ENCODE assay signal across 9 cellular contexts in genomic region chr14:89221109-89221508, GRCh38.
DNase-seq lines count a peak whose midpoint lies in the region; ATAC-seq and TF ChIP-seq lines count a peak whose summit lies in the region.
"Had no signal": no experiment of that assay in that cellular context is flagged by ENCODE, and none has a peak within 500 bp of the region (broad histone marks: within the 10 kb centered on the region; RNA-seq: fewer than 3 reads in every experiment).

No MANE protein-coding gene starts in this region.

- peak; percentile 62 to 76 for ATAC-seq in natural killer cell treated with Interleukin-12 subunit alpha and Interleukin-12 subunit beta and Interleukin-15 and Interleukin-18, amount 100 ng/mL, for 72 hours

- H3K23ac ChIP-seq in neuronal stem cell (ENCODE audit: low read depth, low read length, poor library complexity) = no peak overlapping the region

- no peaks in the 10 kb centered on the region for H3K36me3 ChIP-seq in neuronal stem cell (replicated peaks in 1 of 2; ENCODE audit: control insufficient read depth in 2 of 2, insufficient read depth in 2 of 2, low read length in 2 of 2)
- H3K36me3 ChIP-seq in suprapubic skin = peaks cover 9% of the 10 kb centered on the region

- peak; percentile 67 for DNase-seq in G401 (ENCODE audit: low spot score)
- DNase-seq in NCI-H2107 treated with DMSO at 0.1 percent for 48 hours (lab: John Stamatoyannopoulos, UW; ENCODE audit: unreplicated experiment) = peak; percentile 99
- DNase-seq in chondrocyte (ENCODE audit: low spot score) = no peak
- DNase-seq in natural killer cell treated with Interleukin-12 subunit alpha and Interleukin-12 subunit beta and Interleukin-15 and Interleukin-18, amount 100 ng/mL, for 72 hours (ENCODE audit: low spot score) = no peak
- DNase-seq in neuronal stem cell (ENCODE audit: low spot score) = no peak
- no peak for DNase-seq in COLO829 (ENCODE audit: low spot score)
- DNase-seq in suprapubic skin (ENCODE audit: low spot score in 2 of 2) = no peak
- no peak for DNase-seq in activated gamma-delta T cell (lab: John Stamatoyannopoulos, UW)

- no peaks in the 10 kb centered on the region for H3K9me3 ChIP-seq in neuronal stem cell (replicated peaks in 1 of 2; ENCODE audit: control insufficient read depth in 2 of 2, insufficient read depth in 1 of 2, low read depth in 1 of 2, low read length in 2 of 2)
- no peaks in the 10 kb centered on the region for H3K9me3 ChIP-seq in suprapubic skin
- H3K9me3 ChIP-seq: esophagus muscularis mucosa had no signal

- TF ChIP-seq EP300 in suprapubic skin (IDR thresholded peaks at IDR 0.05) = no peak

- H4K8ac ChIP-seq in neuronal stem cell (ENCODE audit: low read depth, low read length) = no peak overlapping the region

- no peaks in the 10 kb centered on the region for H3K27me3 Mint-ChIP-seq in chondrocyte (ENCODE audit: low read depth)
- no peaks in the 10 kb centered on the region for H3K27me3 Mint-ChIP-seq in natural killer cell treated with Interleukin-12 subunit alpha and Interleukin-12 subunit beta and Interleukin-15 and Interleukin-18, amount 100 ng/mL, for 72 hours

- no peak overlapping the region for H2BK12ac ChIP-seq in neuronal stem cell (ENCODE audit: low read length)

- H3K18ac ChIP-seq in neuronal stem cell (ENCODE audit: low read length) = no peak overlapping the region

- H3K79me1 ChIP-seq in neuronal stem cell (ENCODE audit: low read depth, low read length) = peaks cover 3% of the 10 kb centered on the region

- WGBS in neuronal stem cell (ENCODE audit: extremely low coverage in 2 of 2, insufficient read length in 2 of 2, insufficient replicate concordance in 1 of 2), 2 donors = no CpG with 5 or more reads among the region's 3 CpGs
- WGBS in suprapubic skin = 13% methylated on average over 3 of the region's 3 CpGs

- no peak overlapping the region for H2AFZ ChIP-seq in neuronal stem cell (ENCODE audit: low read length)

- peaks cover 10% of the 10 kb centered on the region for H3K36me3 Mint-ChIP-seq in chondrocyte (ENCODE audit: low read depth)
- peaks cover 10% of the 10 kb centered on the region for H3K36me3 Mint-ChIP-seq in natural killer cell treated with Interleukin-12 subunit alpha and Interleukin-12 subunit beta and Interleukin-15 and Interleukin-18, amount 100 ng/mL, for 72 hours

- TF ChIP-seq POLR2A in suprapubic skin (IDR thresholded peaks at IDR 0.05) = no peak

- no peak for TF ChIP-seq CTCF in chondrocyte (IDR thresholded peaks at IDR 0.05)
- no peak for TF ChIP-seq CTCF in suprapubic skin (IDR thresholded peaks at IDR 0.05)

- H3K4me1 ChIP-seq in neuronal stem cell (ENCODE audit: control insufficient read depth in 2 of 2, insufficient read depth in 1 of 2, low read depth in 1 of 2, low read length in 2 of 2) = peaks cover 0 to 2% of the 10 kb centered on the region in 2 donors
- H3K4me1 ChIP-seq in suprapubic skin = peaks cover 22% of the 10 kb centered on the region

- H3K4ac ChIP-seq in neuronal stem cell (ENCODE audit: low read length) = no peak overlapping the region

- H2AK5ac ChIP-seq in neuronal stem cell (ENCODE audit: low read depth, low read length) = no peak overlapping the region

- H2BK120ac ChIP-seq in neuronal stem cell (ENCODE audit: low read depth, low read length) = no peak overlapping the region

- no peak overlapping the region for H3K14ac ChIP-seq in neuronal stem cell (ENCODE audit: low read length)

- H4K91ac ChIP-seq in neuronal stem cell (ENCODE audit: low read depth, low read length, poor library complexity) = no peak overlapping the region

- in situ Hi-C loops in G401 (cut with HindIII; ENCODE audit: low sequenced_read_pairs) = no loop called here

- H3K27ac Mint-ChIP-seq in chondrocyte (ENCODE audit: unreplicated experiment) = peak overlapping the region; percentile 86
- H3K27ac Mint-ChIP-seq in natural killer cell treated with Interleukin-12 subunit alpha and Interleukin-12 subunit beta and Interleukin-15 and Interleukin-18, amount 100 ng/mL, for 72 hours = peak overlapping the region; percentile 52 to 76

- H3K4me3 ChIP-seq in neuronal stem cell (ENCODE audit: low read length in 2 of 2) (no peak overlapping the region), suprapubic skin (no peak overlapping the region)
- H3K4me3 ChIP-seq: esophagus muscularis mucosa had no signal

- H3K27ac ChIP-seq in neuronal stem cell (replicated peaks; ENCODE audit: low read length) (no peak overlapping the region), suprapubic skin (no peak overlapping the region)

- no peak overlapping the region for H2BK5ac ChIP-seq in neuronal stem cell (ENCODE audit: low read length)

- no peak overlapping the region for H3K4me2 ChIP-seq in neuronal stem cell (ENCODE audit: insufficient read depth, low read length, poor library complexity, severe bottlenecking)

- no peak overlapping the region for H3K4me3 Mint-ChIP-seq in chondrocyte (ENCODE audit: unreplicated experiment)
- H3K4me3 Mint-ChIP-seq in natural killer cell treated with Interleukin-12 subunit alpha and Interleukin-12 subunit beta and Interleukin-15 and Interleukin-18, amount 100 ng/mL, for 72 hours = no peak overlapping the region

- no peaks in the 10 kb centered on the region for H3K27me3 ChIP-seq in neuronal stem cell (ENCODE audit: control insufficient read depth in 3 of 3, insufficient read depth in 3 of 3, low read depth in 1 of 3, low read length in 3 of 3)
- no peaks in the 10 kb centered on the region for H3K27me3 ChIP-seq in suprapubic skin
- H3K27me3 ChIP-seq: esophagus muscularis mucosa had no signal

- no peaks in the 10 kb centered on the region for H3K9me3 Mint-ChIP-seq in chondrocyte (ENCODE audit: low read depth)
- H3K9me3 Mint-ChIP-seq in natural killer cell treated with Interleukin-12 subunit alpha and Interleukin-12 subunit beta and Interleukin-15 and Interleukin-18, amount 100 ng/mL, for 72 hours = no peaks in the 10 kb centered on the region

- peaks cover 28% of the 10 kb centered on the region for H3K4me1 Mint-ChIP-seq in chondrocyte (ENCODE audit: low read depth)
- H3K4me1 Mint-ChIP-seq in natural killer cell treated with Interleukin-12 subunit alpha and Interleukin-12 subunit beta and Interleukin-15 and Interleukin-18, amount 100 ng/mL, for 72 hours (ENCODE audit: low read depth in 2 of 2) = peaks cover 39 to 44% of the 10 kb centered on the region in 2 donors

- no peak overlapping the region for H3K9ac ChIP-seq in neuronal stem cell (ENCODE audit: low read depth, low read length, poor library complexity)

- no peak overlapping the region for H2BK15ac ChIP-seq in neuronal stem cell (ENCODE audit: low read length)

Comparison
In these comparisons a context has a peak if more than half of its experiments do, and no peak if none do; other contexts are left out.
1. DNase-seq: peak in G401 (single experiment) and NCI-H2107 treated with DMSO at 0.1 percent for 48 hours (single experiment); none in chondrocyte (single experiment), natural killer cell treated with Interleukin-12 subunit alpha and Interleukin-12 subunit beta and Interleukin-15 and Interleukin-18, amount 100 ng/mL, for 72 hours (single experiment), neuronal stem cell (single experiment), COLO829 (single experiment), suprapubic skin (0 of 2) and activated gamma-delta T cell (single experiment).